13 cellular contexts compared by ENCODE assay signal in genomic region chr11:69353696-69354544, GRCh38. TPM values are rescaled to one million over a fixed set of nuclear protein-coding genes. Genes with fewer than 3 reads are reported as not detected.
DNase-seq lines count a peak whose midpoint lies in the region; ATAC-seq, FAIRE-seq and TF ChIP-seq lines count a peak whose summit lies in the region.
"Had no signal": no experiment of that assay in that cellular context is flagged by ENCODE, and none has a peak within 500 bp of the region (broad histone marks: within the 10 kb centered on the region; RNA-seq: fewer than 3 reads in every experiment).

No MANE protein-coding gene starts in this region.

- peaks cover 14% of the 10 kb centered on the region for H3F3A ChIP-seq in PC-3 (ENCODE audit: low read length, unreplicated experiment)

- no peak for TF ChIP-seq EP300 in esophagus muscularis mucosa (IDR thresholded peaks at IDR 0.05)

- intact Hi-C loops in PC-3 (cut with micrococcal nuclease) (no loop called here), esophagus muscularis mucosa (cut with DNase I) (no loop called here)

- DNase-seq in activated CD8-positive, alpha-beta memory T cell treated with anti-CD3 and anti-CD28 coated beads for 24 hours = peak; percentile 50
- DNase-seq in activated CD8-positive, alpha-beta memory T cell treated with anti-CD3 and anti-CD28 coated beads, Interleukin-2, amount 10 ng/mL, durations not matched to agents 7 days and 5 days = no peak
- no peak for DNase-seq in PC-3
- peak; percentile 66 for DNase-seq in esophagus muscularis mucosa (ENCODE audit: extremely low spot score)
- no peak for DNase-seq in progenitor cell of endocrine pancreas (ENCODE audit: low spot score, unreplicated experiment)
- DNase-seq in RCC 7860 (ENCODE audit: low spot score) = no peak
- no peak for DNase-seq in BE2C
- DNase-seq in T-helper 17 cell = no peak
- DNase-seq: activated CD4-positive, alpha-beta T cell treated with anti-CD3 and anti-CD28 coated beads, Interleukin-2, amount 50 U/mL, for 48 hours; activated naive CD4-positive, alpha-beta T cell; central memory CD4-positive, alpha-beta T cell; NCI-H526 had no signal

- no peak for TF ChIP-seq CTCF in PC-3 (conservative IDR thresholded peaks at IDR 0.05; ENCODE audit: low read depth, low read length)
- no peak for TF ChIP-seq CTCF in esophagus muscularis mucosa (IDR thresholded peaks at IDR 0.05)
- no peak for TF ChIP-seq CTCF in progenitor cell of endocrine pancreas (IDR thresholded peaks at IDR 0.05; ENCODE audit: unreplicated experiment)
- TF ChIP-seq CTCF in BE2C (IDR thresholded peaks at IDR 0.05; ENCODE audit: low read depth, low read length) = no peak

- peaks cover 36% of the 10 kb centered on the region for H3K79me2 ChIP-seq in PC-3 (ENCODE audit: low read length)

- H3K4me3 ChIP-seq in PC-3 (ENCODE audit: low read length) (no peak overlapping the region), esophagus muscularis mucosa (no peak overlapping the region), BE2C (ENCODE audit: low read depth, low read length) (no peak overlapping the region)
- H3K4me3 ChIP-seq: tibial artery had no signal

- H3K27me3 Mint-ChIP-seq in activated CD8-positive, alpha-beta memory T cell treated with anti-CD3 and anti-CD28 coated beads, Interleukin-2, amount 10 ng/mL, durations not matched to agents 7 days and 5 days = peaks cover 2% of the 10 kb centered on the region
- H3K27me3 Mint-ChIP-seq in progenitor cell of endocrine pancreas = peaks cover 6% of the 10 kb centered on the region
- peaks cover 35% of the 10 kb centered on the region for H3K27me3 Mint-ChIP-seq in T-helper 17 cell

- peaks cover 42% of the 10 kb centered on the region for H3K4me1 ChIP-seq in PC-3 (ENCODE audit: insufficient read depth, low read length)
- no peaks in the 10 kb centered on the region for H3K4me1 ChIP-seq in esophagus muscularis mucosa
- peaks cover 8% of the 10 kb centered on the region; the same call in 1 of the 2 replicates for H3K4me1 ChIP-seq in BE2C
- H3K4me1 ChIP-seq: tibial artery had no signal

- no peaks in the 10 kb centered on the region for H3K9me2 ChIP-seq in PC-3 (replicated peaks; ENCODE audit: low read length)

- peak overlapping the region; percentile 30; the same call in 1 of the 2 replicates for H3K9ac ChIP-seq in PC-3 (ENCODE audit: low read length)

- H3K4me2 ChIP-seq in PC-3 (ENCODE audit: low read length) = peak overlapping the region; percentile 36

- no peak for FAIRE-seq in RCC 7860 (lab: Jason Lieb, UNC)

- no peak overlapping the region for H3K4me3 Mint-ChIP-seq in activated CD8-positive, alpha-beta memory T cell treated with anti-CD3 and anti-CD28 coated beads, Interleukin-2, amount 10 ng/mL, durations not matched to agents 7 days and 5 days
- H3K4me3 Mint-ChIP-seq in progenitor cell of endocrine pancreas (ENCODE audit: low read depth) (no peak overlapping the region), T-helper 17 cell (no peak overlapping the region)

- CTCF ChIA-PET in activated CD8-positive, alpha-beta memory T cell treated with anti-CD3 and anti-CD28 coated beads, Interleukin-2, amount 10 ng/mL, durations not matched to agents 7 days and 5 days (lab: Charles Lee) = interaction anchor here (0.7 kb wide), 1 partner anchor 12 kb away, joined by 3 read pairs; no protein-coding TSS in a partner anchor
- CTCF ChIA-PET in PC-3 (lab: Charles Lee) = no interaction called here

- POLR2A ChIA-PET in PC-3 (lab: Charles Lee; ENCODE audit: unreplicated experiment) = no interaction called here

- H3K4me1 Mint-ChIP-seq in activated CD8-positive, alpha-beta memory T cell treated with anti-CD3 and anti-CD28 coated beads, Interleukin-2, amount 10 ng/mL, durations not matched to agents 7 days and 5 days = peaks cover 4% of the 10 kb centered on the region
- peaks cover 23% of the 10 kb centered on the region for H3K4me1 Mint-ChIP-seq in progenitor cell of endocrine pancreas (ENCODE audit: low read depth)
- H3K4me1 Mint-ChIP-seq in T-helper 17 cell = peaks cover 2% of the 10 kb centered on the region

- H3K36me3 ChIP-seq in PC-3 (ENCODE audit: low read depth, low read length) = peaks cover 5% of the 10 kb centered on the region; the same call in 1 of the 2 replicates
- no peaks in the 10 kb centered on the region for H3K36me3 ChIP-seq in esophagus muscularis mucosa
- no peaks in the 10 kb centered on the region for H3K36me3 ChIP-seq in BE2C
- H3K36me3 ChIP-seq: tibial artery had no signal

- no peaks in the 10 kb centered on the region for H3K27me3 ChIP-seq in PC-3 (ENCODE audit: low read length)
- H3K27me3 ChIP-seq in esophagus muscularis mucosa = peaks cover 0 to 55% (median 0%) of the 10 kb centered on the region in 4 donors
- no peaks in the 10 kb centered on the region for H3K27me3 ChIP-seq in BE2C

- BruUV-seq in PC-3 (replicated peaks; lab: Mats Ljungman, UMichigan) = no TSS peak

- H2AFZ ChIP-seq in PC-3 (ENCODE audit: low read length) = no peak overlapping the region

- no peak for TF ChIP-seq POLR2A in esophagus muscularis mucosa (IDR thresholded peaks at IDR 0.05; ENCODE audit: low read depth)

- ATAC-seq in activated CD8-positive, alpha-beta memory T cell treated with anti-CD3 and anti-CD28 coated beads, Interleukin-2, amount 10 ng/mL, durations not matched to agents 7 days and 5 days = no peak
- no peak for ATAC-seq in PC-3
- ATAC-seq in T-helper 17 cell = no peak

- H4K20me1 ChIP-seq in PC-3 (ENCODE audit: low read length) = no peaks in the 10 kb centered on the region

- H3K9me3 Mint-ChIP-seq in activated CD8-positive, alpha-beta memory T cell treated with anti-CD3 and anti-CD28 coated beads, Interleukin-2, amount 10 ng/mL, durations not matched to agents 7 days and 5 days (ENCODE audit: low read depth) = no peaks in the 10 kb centered on the region
- no peaks in the 10 kb centered on the region for H3K9me3 Mint-ChIP-seq in progenitor cell of endocrine pancreas (ENCODE audit: low read depth)

- WGBS in esophagus muscularis mucosa = 96% methylated on average over 10 of the region's 20 CpGs

- H3K36me3 Mint-ChIP-seq in activated CD8-positive, alpha-beta memory T cell treated with anti-CD3 and anti-CD28 coated beads, Interleukin-2, amount 10 ng/mL, durations not matched to agents 7 days and 5 days = no peaks in the 10 kb centered on the region
- H3K36me3 Mint-ChIP-seq in progenitor cell of endocrine pancreas (ENCODE audit: insufficient read depth) (no peaks in the 10 kb centered on the region), T-helper 17 cell (ENCODE audit: low read depth) (no peaks in the 10 kb centered on the region)

- H3K9me3 ChIP-seq in PC-3 (ENCODE audit: low read length) (no peaks in the 10 kb centered on the region), esophagus muscularis mucosa (no peaks in the 10 kb centered on the region), BE2C (no peaks in the 10 kb centered on the region; the same call in 1 of the 2 replicates), T-helper 17 cell (ENCODE audit: control insufficient read depth, low read length, poor library complexity, severe bottlenecking) (no peaks in the 10 kb centered on the region)
- H3K9me3 ChIP-seq: tibial artery had no signal

- no peak overlapping the region for H3K27ac Mint-ChIP-seq in activated CD8-positive, alpha-beta memory T cell treated with anti-CD3 and anti-CD28 coated beads, Interleukin-2, amount 10 ng/mL, durations not matched to agents 7 days and 5 days
- H3K27ac Mint-ChIP-seq in progenitor cell of endocrine pancreas (peak overlapping the region; percentile 16), T-helper 17 cell (no peak overlapping the region)

- H3K27ac ChIP-seq in PC-3 (ENCODE audit: low read length) = peak overlapping the region; percentile 74
- H3K27ac ChIP-seq in esophagus muscularis mucosa (replicated peaks in 1 of 4) = no peak overlapping the region
- H3K27ac ChIP-seq: tibial artery had no signal

RNA-seq across cellular contexts. Expression of gene MYEOV, which starts 60.0 kb away (rescaled TPM):
- not detected for total RNA-seq in activated CD8-positive, alpha-beta memory T cell treated with anti-CD3 and anti-CD28 coated beads, Interleukin-2, amount 10 ng/mL, durations not matched to agents 7 days and 5 days
- 59.0 and 71.8 TPM in 2 replicates for total RNA-seq in PC-3 (2014; rRNA removed)
- not detected for total RNA-seq in esophagus muscularis mucosa
- total RNA-seq in progenitor cell of endocrine pancreas = 0.14 TPM in 1 of 2 replicates, not detected in the other
- 2.7 TPM for polyA plus RNA-seq in BE2C (2012; ENCODE audit: insufficient read depth, insufficient read length, low read depth)
- total RNA-seq in T-helper 17 cell = 1 to 10 TPM in 1 of 2 donors, under 1 TPM in 1; 0.60 to 8.9 TPM

Comparison
In these comparisons a context has a peak if more than half of its experiments do, and no peak if none do; other contexts are left out.
1. DNase-seq: peak in activated CD8-positive, alpha-beta memory T cell treated with anti-CD3 and anti-CD28 coated beads for 24 hours (single experiment) and esophagus muscularis mucosa (single experiment); none in activated CD8-positive, alpha-beta memory T cell treated with anti-CD3 and anti-CD28 coated beads, Interleukin-2, amount 10 ng/mL, durations not matched to agents 7 days and 5 days (single experiment), PC-3 (single experiment), progenitor cell of endocrine pancreas (single experiment), RCC 7860 (single experiment), BE2C (single experiment) and T-helper 17 cell (0 of 3).